Comparison of ENCODE assay signal across 10 cellular contexts in genomic region chr10:75404023-75404334, GRCh38. TPM values are rescaled to one million over a fixed set of nuclear protein-coding genes. Genes with fewer than 3 reads are reported as not detected.
DNase-seq lines count a peak whose midpoint lies in the region; ATAC-seq and TF ChIP-seq lines count a peak whose summit lies in the region.
"Had no signal": no experiment of that assay in that cellular context is flagged by ENCODE, and none has a peak within 500 bp of the region (broad histone marks: within the 10 kb centered on the region; RNA-seq: fewer than 3 reads in every experiment).

No MANE protein-coding gene starts in this region.

- H3F3A ChIP-seq in neural cell (ENCODE audit: insufficient read depth, low read length, poor library complexity, severe bottlenecking): peaks cover 5% of the 10 kb centered on the region

- TF ChIP-seq CTCF in endodermal cell (conservative IDR thresholded peaks at IDR 0.05) (no peak), neural cell (IDR thresholded peaks at IDR 0.05; ENCODE audit: poor library complexity, severe bottlenecking) (no peak)

- H3K36me3 ChIP-seq in BLaER1 (peaks cover 6% of the 10 kb centered on the region), endodermal cell (ENCODE audit: control insufficient read depth, insufficient read depth, low read length) (no peaks in the 10 kb centered on the region), neural cell (ENCODE audit: insufficient read depth, low read length) (peaks cover 7% of the 10 kb centered on the region)

- H2AFZ ChIP-seq in neural cell (ENCODE audit: low read depth, low read length): no peak overlapping the region

- H3K27me3 ChIP-seq in BLaER1: peaks cover 93% of the 10 kb centered on the region
- peaks cover 83% of the 10 kb centered on the region for H3K27me3 ChIP-seq in endodermal cell (ENCODE audit: control insufficient read depth, insufficient read depth, low read length, poor library complexity, severe bottlenecking)
- H3K27me3 ChIP-seq in neural cell (ENCODE audit: insufficient read depth, low read depth, low read length): peaks cover 57% of the 10 kb centered on the region

- peaks cover 67% of the 10 kb centered on the region for H3K79me2 ChIP-seq in neural cell (replicated peaks; ENCODE audit: insufficient read depth, low read length)

- H3K27ac Mint-ChIP-seq in IgD-negative memory B cell: peak overlapping the region in 2 of 3 donors; percentile 3 to 62
- H3K27ac Mint-ChIP-seq in endodermal cell: peak overlapping the region; percentile 19
- H3K27ac Mint-ChIP-seq: activated B cell treated with CpG ODN at 0.5 μM for 24 hours had no signal

- TF ChIP-seq EP300 in neural cell (conservative IDR thresholded peaks at IDR 0.05; ENCODE audit: poor library complexity, severe bottlenecking): no peak

- H3K4me2 ChIP-seq in BLaER1: peak overlapping the region; percentile 100
- peak overlapping the region; percentile 90 for H3K4me2 ChIP-seq in neural cell (ENCODE audit: low read length)

- H3K4me3 ChIP-seq in BLaER1: peak overlapping the region; percentile 87
- H3K4me3 ChIP-seq in endodermal cell (ENCODE audit: low read length): peak overlapping the region; percentile 87
- H3K4me3 ChIP-seq in neural cell (ENCODE audit: low read length): peak overlapping the region; percentile 94
- H3K4me3 ChIP-seq: GM12878 had no signal

- peaks cover 50% of the 10 kb centered on the region for H4K20me1 ChIP-seq in BLaER1
- H4K20me1 ChIP-seq in neural cell (ENCODE audit: insufficient read depth): peaks cover 10% of the 10 kb centered on the region

- H3K36me3 Mint-ChIP-seq in IgD-negative memory B cell (peaks cover 2% of the 10 kb centered on the region), endodermal cell (ENCODE audit: low read depth) (no peaks in the 10 kb centered on the region)

- H3K9me3 ChIP-seq in BLaER1 (peaks cover 42% of the 10 kb centered on the region), endodermal cell (ENCODE audit: control insufficient read depth, low read length) (no peaks in the 10 kb centered on the region), neural cell (ENCODE audit: low read length) (no peaks in the 10 kb centered on the region)

- H3K4me3 Mint-ChIP-seq in IgD-negative memory B cell: peak overlapping the region in 3 of 4 donors; percentile 59 to 84 (median 65)
- peak overlapping the region; percentile 61 for H3K4me3 Mint-ChIP-seq in endodermal cell

- H3K9me3 Mint-ChIP-seq in IgD-negative memory B cell (peaks cover 0 to 6% (median 0%) of the 10 kb centered on the region in 3 donors), endodermal cell (no peaks in the 10 kb centered on the region)
- H3K9me3 Mint-ChIP-seq: activated B cell treated with CpG ODN at 0.5 μM for 24 hours had no signal

- H3K9ac ChIP-seq in BLaER1 (no peak overlapping the region), endodermal cell (ENCODE audit: extremely low read depth, low read length, poor library complexity, severe bottlenecking) (no peak overlapping the region), neural cell (ENCODE audit: low read length) (peak overlapping the region; percentile 100)

- H3K4me1 Mint-ChIP-seq in IgD-negative memory B cell (peaks cover 9 to 20% (median 10%) of the 10 kb centered on the region in 3 donors), endodermal cell (peaks cover 34% of the 10 kb centered on the region)

- H3K27me3 Mint-ChIP-seq in IgD-negative memory B cell: peaks cover 63% of the 10 kb centered on the region
- H3K27me3 Mint-ChIP-seq in endodermal cell (ENCODE audit: insufficient read depth): peaks cover 88% of the 10 kb centered on the region

- no peaks in the 10 kb centered on the region for H3K9me2 ChIP-seq in neural cell (ENCODE audit: insufficient read depth, low read length)

- ATAC-seq in GM21529 (IDR thresholded peaks at IDR 0.05; ENCODE audit: unreplicated experiment): no peak

- WGBS in endodermal cell (ENCODE audit: insufficient coverage in 1 of 2, insufficient read length in 1 of 2), 2 experiments: 0 to 1% methylated on average over 1 to 15 of the region's 15 CpGs

- TF ChIP-seq RAD21 in neural cell (conservative IDR thresholded peaks at IDR 0.05): no peak

- H3K4me1 ChIP-seq in BLaER1: peaks cover 32% of the 10 kb centered on the region
- peaks cover 7% of the 10 kb centered on the region for H3K4me1 ChIP-seq in endodermal cell (ENCODE audit: control insufficient read depth, insufficient read depth, low read length)

- DNase-seq in endodermal cell: no peak
- DNase-seq in NOMO-1 treated with DMSO at 0.1 percent for 48 hours (lab: John Stamatoyannopoulos, UW; ENCODE audit: unreplicated experiment): no peak
- DNase-seq in DMS153 treated with DMSO at 0.1 percent for 48 hours (lab: John Stamatoyannopoulos, UW; ENCODE audit: unreplicated experiment): no peak
- DNase-seq in NCI-H526 treated with DMSO at 0.1 percent for 48 hours (lab: John Stamatoyannopoulos, UW): no peak
- DNase-seq: activated B cell treated with CpG ODN at 0.5 μM for 24 hours had no signal

- no peak overlapping the region for H3K27ac ChIP-seq in BLaER1
- H3K27ac ChIP-seq in endodermal cell (ENCODE audit: low read depth, low read length): peak overlapping the region; percentile 93
- H3K27ac ChIP-seq in neural cell (ENCODE audit: low read length): peak overlapping the region; percentile 99

TF ChIP-seq in neural cell, 6 proteins besides CTCF, POLR2A, EP300 and RAD21:
- TF ChIP-seq REST (IDR thresholded peaks at IDR 0.05; ENCODE audit: borderline replicate concordance) (peak; percentile 28), SMC3 (conservative IDR thresholded peaks at IDR 0.05; ENCODE audit: poor library complexity) (no peak), POLR2AphosphoS5 (IDR thresholded peaks at IDR 0.05) (peak; percentile 35), EZH2 (IDR thresholded peaks at IDR 0.05; ENCODE audit: borderline replicate concordance, insufficient read depth, low read length, poor library complexity, severe bottlenecking) (no peak)
TF ChIP-seq in neural cell: peak in this region for 2.

RNA-seq across cellular contexts. Expression of gene ZNF503, which starts 2.4 kb away (rescaled TPM):
- polyA plus RNA-seq in IgD-negative memory B cell (not detected), neural cell (41.4 and 49.9 TPM in 2 replicates)
- 1 to 10 TPM in 1 of 2 donors, under 1 TPM in 1; 0.40 to 1.1 TPM for total RNA-seq in endodermal cell
- 67.9 TPM for polyA plus RNA-seq in endodermal cell (2013, experiment 1 of 2)
- polyA plus RNA-seq in endodermal cell (2013, experiment 2 of 2): 68.5 TPM
- 89.5 and 107 TPM in 2 replicates for polyA minus RNA-seq in neural cell
- total RNA-seq: activated B cell treated with CpG ODN at 0.5 μM for 24 hours had no signal

RNA-seq across cellular contexts. Expression of gene LRMDA, which starts 27.4 kb away (rescaled TPM):
- polyA plus RNA-seq in IgD-negative memory B cell (not detected), neural cell (5.6 and 8.4 TPM in 2 replicates)
- 1 to 10 TPM; 1.7 to 5.1 TPM for total RNA-seq in endodermal cell
- 1.5 TPM for polyA plus RNA-seq in endodermal cell (2013, experiment 1 of 2)
- 0.66 TPM for polyA plus RNA-seq in endodermal cell (2013, experiment 2 of 2)
- 16.6 and 21.2 TPM in 2 replicates for polyA minus RNA-seq in neural cell
- total RNA-seq: activated B cell treated with CpG ODN at 0.5 μM for 24 hours had no signal

Comparison
In these comparisons a context has a peak if more than half of its experiments do, and no peak if none do; other contexts are left out.
1. RNA of gene ZNF503, which starts 2.4 kb away (polyA plus RNA-seq): 41.4 to 49.9 TPM in neural cell; not detected in IgD-negative memory B cell (single experiment); every median in the first group is over 10 times any median in the second.
2. Peak in every context shown above with its lines, with median percentiles within 50 percentile points of each other: H3K4me3 ChIP-seq.